Comparison of ENCODE assay signal across 10 cellular contexts in genomic region chr5:88144219-88145040, GRCh38.
DNase-seq lines count a peak whose midpoint lies in the region; ATAC-seq and TF ChIP-seq lines count a peak whose summit lies in the region.
"Had no signal": no experiment of that assay in that cellular context is flagged by ENCODE, and none has a peak within 500 bp of the region (broad histone marks: within the 10 kb centered on the region; RNA-seq: fewer than 3 reads in every experiment).

No MANE protein-coding gene starts in this region.

- no peak for ATAC-seq in natural killer cell
- no peak for ATAC-seq in HG02973 (IDR thresholded peaks at IDR 0.05; ENCODE audit: unreplicated experiment)

- no peaks in the 10 kb centered on the region for H3K4me1 ChIP-seq in rectal smooth muscle tissue (ENCODE audit: control insufficient read depth, insufficient read depth, low read length)

- no peaks in the 10 kb centered on the region for H3K36me3 ChIP-seq in rectal smooth muscle tissue (ENCODE audit: control insufficient read depth, insufficient read depth, low read length)

- H3K4me3 Mint-ChIP-seq in natural killer cell = no peak overlapping the region

- H3K27me3 ChIP-seq in rectal smooth muscle tissue (ENCODE audit: control insufficient read depth, insufficient read depth, low read length) = peaks cover 7% of the 10 kb centered on the region

- H3K4me3 ChIP-seq in rectal smooth muscle tissue (ENCODE audit: low read length) = peak overlapping the region; percentile 17

- no peak overlapping the region for H3K27ac Mint-ChIP-seq in natural killer cell

- H3K27me3 Mint-ChIP-seq in natural killer cell (ENCODE audit: low read depth in 2 of 2) = peaks cover 24 to 29% of the 10 kb centered on the region in 2 donors

- H3K4me1 Mint-ChIP-seq in natural killer cell = peaks cover 15 to 19% of the 10 kb centered on the region in 2 donors

- no peak overlapping the region for H3K27ac ChIP-seq in rectal smooth muscle tissue (ENCODE audit: low read depth, low read length)

- DNase-seq in ELF-1 (ENCODE audit: low read depth, low spot score) (peak; percentile 23), UCSD-AML1 (lab: John Stamatoyannopoulos, UW; ENCODE audit: unreplicated experiment) (peak; percentile 5), head of caudate nucleus (peak in 24 of 42 donors; percentile 8 to 76 (median 37)), natural killer cell (no peak)
- DNase-seq in stimulated activated CD4-positive, alpha-beta T cell treated with anti-CD3 and anti-CD28 coated beads, Interleukin-4, amount 100 ng/mL, for 24 hours = no peak
- no peak for DNase-seq in activated CD4-positive, CD25-positive, alpha-beta regulatory T cell (lab: John Stamatoyannopoulos, UW)
- DNase-seq: kidney glomerular epithelial cell, NCI-H1092 had no signal

- H3K9me3 Mint-ChIP-seq in natural killer cell = no peaks in the 10 kb centered on the region

- no peak overlapping the region for H3K9ac ChIP-seq in rectal smooth muscle tissue (ENCODE audit: low read length)

- TF ChIP-seq CTCF in natural killer cell (IDR thresholded peaks at IDR 0.05) = no peak

- intact Hi-C loops in head of caudate nucleus (cut with DNase I) (loop anchor here (5.0 to 10.0 kb wide), 5 partner anchors 200 to 533 kb away; no protein-coding TSS in a partner anchor), natural killer cell (cut with micrococcal nuclease) (loop anchor here (5.0 to 10.0 kb wide), 3 partner anchors 108 to 730 kb away; partner anchors contain the start of gene CCNH)

- H3K36me3 Mint-ChIP-seq in natural killer cell = no peaks in the 10 kb centered on the region

Comparison
In these comparisons a context has a peak if more than half of its experiments do, and no peak if none do; other contexts are left out.
1. DNase-seq: peak in ELF-1 (single experiment), UCSD-AML1 (single experiment) and head of caudate nucleus (24 of 42); none in natural killer cell (single experiment), stimulated activated CD4-positive, alpha-beta T cell treated with anti-CD3 and anti-CD28 coated beads, Interleukin-4, amount 100 ng/mL, for 24 hours (single experiment) and activated CD4-positive, CD25-positive, alpha-beta regulatory T cell (0 of 4).